Comparison of ENCODE assay signal across 11 cellular contexts in the genomic region with DNA sequence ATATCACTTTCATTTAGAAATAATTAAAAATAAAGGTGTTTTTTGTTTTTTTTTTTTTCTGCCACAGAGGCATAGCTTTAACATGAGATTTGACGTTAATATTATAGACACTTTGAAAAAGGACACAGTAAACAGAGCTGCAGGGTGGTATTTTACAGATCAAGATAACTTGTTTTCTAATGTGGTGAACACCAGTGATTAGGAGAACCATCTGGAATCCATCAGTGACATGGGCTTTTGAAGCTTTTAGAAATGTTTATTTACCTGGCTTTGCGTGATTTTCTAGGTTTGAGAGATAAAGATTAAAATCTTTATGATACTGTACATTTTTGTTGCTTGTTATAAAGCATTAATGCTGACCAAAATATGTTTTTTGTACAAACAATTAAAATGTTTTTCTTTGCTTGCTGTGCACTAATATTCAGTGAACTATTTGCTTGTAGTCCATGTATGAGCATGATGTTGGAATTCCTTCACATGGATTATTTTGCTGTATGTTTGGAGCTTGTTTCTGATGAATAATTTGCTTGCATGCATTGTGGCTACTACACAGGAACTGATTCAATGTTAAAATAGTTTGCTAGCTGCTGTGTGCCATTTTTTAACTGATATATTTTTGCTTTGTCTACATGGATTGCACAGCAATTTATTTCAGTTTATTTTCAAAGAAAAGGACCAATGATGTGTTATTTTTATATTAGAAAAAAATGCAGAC.
"Had no signal": no experiment of that assay in that cellular context is flagged by ENCODE, and none has a peak within 500 bp of the region (broad histone marks: within the 10 kb centered on the region; RNA-seq: fewer than 3 reads in every experiment).

No MANE protein-coding gene starts in this region.

- ATAC-seq: natural killer cell treated with Interleukin-12 subunit alpha and Interleukin-12 subunit beta and Interleukin-15 and Interleukin-18, amount 100 ng/mL, for 72 hours had no signal

- H3K36me3 ChIP-seq: breast epithelium, ovary, sigmoid colon had no signal

- H3K9me3 ChIP-seq: breast epithelium, ovary, sigmoid colon had no signal

- H3K4me3 ChIP-seq: breast epithelium, ovary, sigmoid colon had no signal

- H3K4me1 ChIP-seq: breast epithelium had no signal

- H3K27ac ChIP-seq: breast epithelium, ovary, sigmoid colon had no signal

- DNase-seq: activated CD4-positive, alpha-beta T cell treated with anti-CD3 and anti-CD28 coated beads for 1 hour; activated CD4-positive, alpha-beta T cell treated with anti-CD3 and anti-CD28 coated beads, Interleukin-2, amount 50 U/mL, for 48 hours; activated gamma-delta T cell; activated T-cell treated with anti-CD3 and anti-CD28 coated beads, Interleukin-2, amount 50 U/mL, for 48 hours; ovary; sigmoid colon; stimulated activated CD4-positive, alpha-beta T cell treated with anti-CD3 and anti-CD28 coated beads, Interleukin-12 subunit alpha, Interleukin-12 subunit beta, amount 100 ng/mL, for 4 hours; stimulated activated naive CD4-positive, alpha-beta T cell; T-helper 9 cell had no signal

- H3K27me3 ChIP-seq: breast epithelium, ovary, sigmoid colon had no signal
